1 cellular context compared by ENCODE assay signal in genomic region chr17:19410101-19410500, GRCh38.
TF ChIP-seq lines count a peak whose summit lies in the region.

No MANE protein-coding gene starts in this region.

TF ChIP-seq in HCT116, 20 proteins besides CTCF, POLR2A, EP300 and RAD21 (continued from another document):
- TF ChIP-seq ZBTB33 (IDR thresholded peaks at IDR 0.05; ENCODE audit: extremely low read depth, insufficient replicate concordance, low read length) (no peak), JUND (IDR thresholded peaks at IDR 0.05) (no peak), YY1 (IDR thresholded peaks at IDR 0.05; ENCODE audit: extremely low read depth, insufficient replicate concordance, low read depth, low read length) (no peak), REST (IDR thresholded peaks at IDR 0.05; ENCODE audit: low read depth) (no peak), MAX (IDR thresholded peaks at IDR 0.05) (no peak), ZNF274 (IDR thresholded peaks at IDR 0.05; ENCODE audit: low read depth, low read length) (no peak), ELF1 (IDR thresholded peaks at IDR 0.05; ENCODE audit: borderline replicate concordance, low read depth) (no peak), SIN3A (IDR thresholded peaks at IDR 0.05; ENCODE audit: low read depth) (no peak), ATF3 (IDR thresholded peaks at IDR 0.05) (no peak), POLR2AphosphoS5 (IDR thresholded peaks at IDR 0.05; ENCODE audit: low read depth, low read length) (no peak)
TF ChIP-seq in HCT116: peak in this region for 0.
